Comparison of ENCODE assay signal across 8 cellular contexts in the genomic region with DNA sequence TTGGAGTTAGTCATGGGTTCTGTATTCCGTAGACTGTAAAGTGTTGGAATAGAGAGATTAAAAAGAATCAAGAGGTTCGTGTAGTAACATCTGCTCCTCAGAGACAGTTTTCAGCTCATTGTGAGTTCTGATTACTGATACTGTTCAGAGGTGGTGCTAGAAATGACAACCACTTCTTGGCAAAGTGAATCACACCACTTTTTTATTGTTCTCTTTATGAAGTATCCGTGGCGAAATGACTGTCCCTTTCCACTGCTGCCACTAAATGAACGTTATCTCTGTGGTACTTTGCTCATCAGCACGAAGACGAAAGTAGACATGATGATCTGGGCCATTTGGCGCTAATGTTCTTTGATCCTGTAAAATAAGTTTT. TPM values are rescaled to one million over a fixed set of nuclear protein-coding genes. Genes with fewer than 3 reads are reported as not detected.
DNase-seq lines count a peak whose midpoint lies in the region; ATAC-seq and TF ChIP-seq lines count a peak whose summit lies in the region.

No MANE protein-coding gene starts in this region.

- peaks cover 16 to 18% of the 10 kb centered on the region in 2 donors for H3K36me3 ChIP-seq in mucosa of rectum (ENCODE audit: control insufficient read depth in 2 of 2, insufficient read depth in 2 of 2, low read length in 2 of 2)

- ATAC-seq in HG03039 (IDR thresholded peaks at IDR 0.05; ENCODE audit: unreplicated experiment) = peak; percentile 1

- H3K27me3 ChIP-seq in AG04450 (ENCODE audit: control insufficient read depth, insufficient read depth, low read length) (peaks cover 2% of the 10 kb centered on the region), mucosa of rectum (ENCODE audit: control insufficient read depth in 2 of 2, insufficient read depth in 2 of 2, low read length in 2 of 2) (peaks cover 2 to 3% of the 10 kb centered on the region in 2 donors)

- peaks cover 3% of the 10 kb centered on the region for H3K9me3 ChIP-seq in AG04450 (ENCODE audit: control insufficient read depth, insufficient read depth, low read length)
- peaks cover 2 to 4% of the 10 kb centered on the region in 2 donors for H3K9me3 ChIP-seq in mucosa of rectum (ENCODE audit: control insufficient read depth in 2 of 2, low read length in 2 of 2)

- in situ Hi-C loops in astrocyte of the spinal cord (cut with HindIII; ENCODE audit: low sequenced_read_pairs) = no loop called here

- CTCF ChIA-PET in AG04450 (lab: Charles Lee) = interaction anchor here (0.6 to 4.2 kb wide), 7 partner anchors 10 to 517 kb away, joined by 3 to 32 read pairs (median 7); a partner anchor contains a TSS

- peak overlapping the region; percentile 97 for H3K4me3 ChIP-seq in AG04450 (ENCODE audit: low read depth, low read length)
- H3K4me3 ChIP-seq in astrocyte of the spinal cord (ENCODE audit: low read depth, low read length) = peak overlapping the region; percentile 78
- peak overlapping the region; percentile 72 to 90 for H3K4me3 ChIP-seq in mucosa of rectum (ENCODE audit: low read length in 2 of 2)

- H3K9ac ChIP-seq in mucosa of rectum (ENCODE audit: low read depth in 1 of 2, low read length in 2 of 2) = peak overlapping the region; percentile 66 to 93

- TF ChIP-seq CTCF in AG04450 (IDR thresholded peaks at IDR 0.05; ENCODE audit: low read depth, low read length) = no peak
- no peak for TF ChIP-seq CTCF in astrocyte of the spinal cord (IDR thresholded peaks at IDR 0.05; ENCODE audit: low read depth, low read length)

- POLR2A ChIA-PET in AG04450 (lab: Yijun Ruan, JAX) = no interaction called here

- no peak overlapping the region for H3K27ac ChIP-seq in AG04450 (ENCODE audit: low read depth, low read length)
- no peak overlapping the region for H3K27ac ChIP-seq in mucosa of rectum (ENCODE audit: low read depth in 2 of 2, low read length in 2 of 2)

- peaks cover 4 to 7% of the 10 kb centered on the region in 2 donors for H3K4me1 ChIP-seq in mucosa of rectum (ENCODE audit: control insufficient read depth in 2 of 2, insufficient read depth in 2 of 2, low read length in 2 of 2)

- DNase-seq in AG04450 (ENCODE audit: low read depth, low spot score) (no peak), astrocyte of the spinal cord (ENCODE audit: low read depth, low spot score) (no peak), glomerular visceral epithelial cell (ENCODE audit: extremely low spot score) (no peak), nucleus accumbens (lab: John Stamatoyannopoulos, UW) (no peak), NOMO-1 (lab: John Stamatoyannopoulos, UW; ENCODE audit: unreplicated experiment in 2 of 2) (no peak), NCI-H2171 (lab: John Stamatoyannopoulos, UW) (no peak)

RNA-seq across cellular contexts. Expression of a gene that starts 0.9 kb away (rescaled TPM):
- 41.8 and 43.7 TPM in 2 replicates for polyA plus RNA-seq in AG04450 (2011; rRNA removed)
- polyA minus RNA-seq in AG04450 (2011; rRNA and poly(A)+ RNA removed) = 18.2 and 24.6 TPM in 2 replicates

RNA-seq across cellular contexts. Expression of a gene that starts 14.8 kb away (rescaled TPM):
- polyA plus RNA-seq in AG04450 (2011; rRNA removed) = 1.1 TPM in 2 replicates
- 0.64 and 1.00 TPM in 2 replicates for polyA minus RNA-seq in AG04450 (2011; rRNA and poly(A)+ RNA removed)

RNA-seq across cellular contexts. Expression of a gene that starts 48.3 kb away (rescaled TPM):
- polyA plus RNA-seq in AG04450 (2011; rRNA removed) = 0.50 and 0.53 TPM in 2 replicates
- polyA minus RNA-seq in AG04450 (2011; rRNA and poly(A)+ RNA removed) = 0.22 and 0.51 TPM in 2 replicates
